In the genomic region with DNA sequence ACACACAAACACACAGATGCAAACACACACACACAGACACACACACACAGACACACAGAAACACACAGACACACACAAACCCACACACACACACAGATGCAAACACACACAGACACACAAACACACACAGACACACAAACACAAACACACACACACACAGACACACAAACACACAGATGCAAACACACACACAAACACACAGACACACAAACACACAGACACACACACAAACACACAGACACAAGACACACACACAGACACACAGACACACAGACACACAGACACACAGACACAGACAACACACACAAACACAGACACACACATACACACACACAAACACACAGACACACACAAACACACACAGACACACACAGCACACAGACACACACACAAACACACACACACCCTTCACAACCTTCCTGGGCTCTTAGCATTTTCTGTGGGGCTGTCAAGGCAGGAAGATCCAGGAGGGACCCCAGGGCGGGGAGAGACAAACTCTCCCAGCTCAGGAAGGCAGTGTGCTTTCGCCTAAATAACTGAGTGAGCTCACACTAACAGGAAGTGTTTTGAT, we compare ENCODE assay signal across 10 cellular contexts. TPM values are rescaled to one million over a fixed set of nuclear protein-coding genes. Genes with fewer than 3 reads are reported as not detected.
DNase-seq lines count a peak whose midpoint lies in the region; ATAC-seq, FAIRE-seq and TF ChIP-seq lines count a peak whose summit lies in the region.
"Had no signal": no experiment of that assay in that cellular context is flagged by ENCODE, and none has a peak within 500 bp of the region (broad histone marks: within the 10 kb centered on the region; RNA-seq: fewer than 3 reads in every experiment).

No MANE protein-coding gene starts in this region.

- FAIRE-seq in bronchial epithelial cell (lab: Jason Lieb, UNC): peak; percentile 99

- H3K27me3 Mint-ChIP-seq in CD4-positive, alpha-beta memory T cell: peaks cover 10 to 13% of the 10 kb centered on the region in 2 donors
- H3K27me3 Mint-ChIP-seq in naive B cell: no peaks in the 10 kb centered on the region

- no peak overlapping the region for H3K27ac ChIP-seq in CD4-positive, alpha-beta memory T cell (ENCODE audit: low read depth, low read length)
- H3K27ac ChIP-seq in ovary (no peak overlapping the region), esophagus squamous epithelium (peak overlapping the region in 1 of 4 donors; percentile 29)
- H3K27ac ChIP-seq: SJSA1 had no signal

- no peaks in the 10 kb centered on the region for H3K36me3 ChIP-seq in CD4-positive, alpha-beta memory T cell (ENCODE audit: insufficient read depth, low read length)
- H3K36me3 ChIP-seq in bronchial epithelial cell (ENCODE audit: control insufficient read depth, insufficient read depth, low read length): no peaks in the 10 kb centered on the region
- H3K36me3 ChIP-seq in ovary: no peaks in the 10 kb centered on the region
- no peaks in the 10 kb centered on the region for H3K36me3 ChIP-seq in esophagus squamous epithelium
- H3K36me3 ChIP-seq: SJSA1 had no signal

- DNase-seq in CD4-positive, alpha-beta memory T cell: no peak
- DNase-seq in HT1080 (ENCODE audit: low read depth) (peak; percentile 44), bronchial epithelial cell (ENCODE audit: low read depth) (no peak), naive B cell (no peak), ovary (no peak), esophagus squamous epithelium (lab: John Stamatoyannopoulos, UW) (no peak), NCI-H146 treated with DMSO at 0.1 percent for 48 hours (lab: John Stamatoyannopoulos, UW; ENCODE audit: unreplicated experiment) (no peak)
- DNase-seq: DMS79 had no signal

- no peaks in the 10 kb centered on the region for H3K36me3 Mint-ChIP-seq in CD4-positive, alpha-beta memory T cell
- H3K36me3 Mint-ChIP-seq in naive B cell: no peaks in the 10 kb centered on the region

- TF ChIP-seq EP300 in ovary (IDR thresholded peaks at IDR 0.05): no peak

- H3K27me3 ChIP-seq in CD4-positive, alpha-beta memory T cell (ENCODE audit: insufficient read depth, low read length): peaks cover 5% of the 10 kb centered on the region
- H3K27me3 ChIP-seq in bronchial epithelial cell (ENCODE audit: control insufficient read depth, insufficient read depth, low read length) (no peaks in the 10 kb centered on the region), ovary (no peaks in the 10 kb centered on the region), esophagus squamous epithelium (peaks cover 0 to 24% (median 0%) of the 10 kb centered on the region in 4 donors)
- H3K27me3 ChIP-seq: SJSA1 had no signal

- intact Hi-C loops in CD4-positive, alpha-beta memory T cell (cut with micrococcal nuclease): loop anchor here (1.0 kb wide), 2 partner anchors 24 to 43 kb away; partner anchors contain the start of gene INF2
- intact Hi-C loops in ovary (cut with DNase I): no loop called here
- intact Hi-C loops in esophagus squamous epithelium (cut with DNase I): no loop called here

- TF ChIP-seq CTCF in bronchial epithelial cell (IDR thresholded peaks at IDR 0.05; ENCODE audit: insufficient read depth, low read length, severe bottlenecking) (no peak), ovary (IDR thresholded peaks at IDR 0.05) (no peak), esophagus squamous epithelium (IDR thresholded peaks at IDR 0.05) (no peak)

- TF ChIP-seq POLR2A in ovary (IDR thresholded peaks at IDR 0.05) (no peak), esophagus squamous epithelium (IDR thresholded peaks at IDR 0.05) (no peak)

- POLR2A ChIA-PET in CD4-positive, alpha-beta memory T cell (lab: Charles Lee; ENCODE audit: partially characterized antibody): interaction anchor here (1.1 to 1.7 kb wide), 8 partner anchors 12 to 87 kb away, joined by 3 to 21 read pairs (median 4); partner anchors contain the start of genes INF2 and SIVA1

- no peaks in the 10 kb centered on the region for H3K9me3 ChIP-seq in CD4-positive, alpha-beta memory T cell (ENCODE audit: control insufficient read depth in 1 of 2, low read length in 2 of 2)
- H3K9me3 ChIP-seq in ovary (peaks cover 0 to 4% of the 10 kb centered on the region in 2 donors), esophagus squamous epithelium (peaks cover 0 to 4% (median 0%) of the 10 kb centered on the region in 3 donors)
- H3K9me3 ChIP-seq: SJSA1 had no signal

- no peak overlapping the region for H3K4me3 ChIP-seq in CD4-positive, alpha-beta memory T cell (ENCODE audit: low read length in 2 of 2)
- H3K4me3 ChIP-seq in bronchial epithelial cell (ENCODE audit: low read depth, low read length) (no peak overlapping the region), ovary (no peak overlapping the region), esophagus squamous epithelium (no peak overlapping the region)
- H3K4me3 ChIP-seq: SJSA1 had no signal

- peak; percentile 3 for ATAC-seq in naive B cell (ENCODE audit: low read depth in 2 of 2)
- no peak for ATAC-seq in GM21576 (IDR thresholded peaks at IDR 0.05; ENCODE audit: unreplicated experiment)

- peaks cover 31% of the 10 kb centered on the region for H3K4me1 ChIP-seq in CD4-positive, alpha-beta memory T cell (ENCODE audit: insufficient read depth, low read length)
- H3K4me1 ChIP-seq in ovary (ENCODE audit: insufficient read depth) (no peaks in the 10 kb centered on the region), esophagus squamous epithelium (peaks cover 0 to 16% (median 10%) of the 10 kb centered on the region in 3 donors)

- 33 to 58% (median 40%) methylated on average over 2 of the region's 2 CpGs for WGBS in ovary, 3 donors
- WGBS in esophagus squamous epithelium, 2 donors: 13 to 17% methylated on average over 2 of the region's 2 CpGs

- H3K9me3 Mint-ChIP-seq in CD4-positive, alpha-beta memory T cell: peaks cover 0 to 6% (median 0%) of the 10 kb centered on the region in 8 donors
- H3K9me3 Mint-ChIP-seq in naive B cell: no peaks in the 10 kb centered on the region

- H3K4me1 Mint-ChIP-seq in CD4-positive, alpha-beta memory T cell: peaks cover 17 to 36% (median 23%) of the 10 kb centered on the region in 4 donors
- H3K4me1 Mint-ChIP-seq in naive B cell: peaks cover 40 to 65% (median 55%) of the 10 kb centered on the region in 3 donors

- peak overlapping the region in 6 of 7 donors; percentile 24 to 89 (median 56) for H3K27ac Mint-ChIP-seq in CD4-positive, alpha-beta memory T cell
- H3K27ac Mint-ChIP-seq in naive B cell: peak overlapping the region; percentile 92 to 96 (median 95)

- CTCF ChIA-PET in CD4-positive, alpha-beta memory T cell (lab: Charles Lee; ENCODE audit: partially characterized antibody): interaction anchor here (0.7 to 3.4 kb wide), 13 partner anchors 10 to 161 kb away, joined by 3 to 36 read pairs (median 6); partner anchors contain the start of genes ADSS1 and SIVA1

- peak overlapping the region in 7 of 8 donors; percentile 43 to 76 (median 57) for H3K4me3 Mint-ChIP-seq in CD4-positive, alpha-beta memory T cell
- H3K4me3 Mint-ChIP-seq in naive B cell: peak overlapping the region in 7 of 8 donors; percentile 64 to 88 (median 74)

RNA-seq across cellular contexts. Expression of gene INF2, which starts 24.2 kb away (rescaled TPM):
- 10 to 100 TPM; 93.1 to 96.8 TPM for total RNA-seq in CD4-positive, alpha-beta memory T cell
- 10 to 100 TPM in 1 of 2 donors, 1 to 10 TPM in 1; 4.0 to 11.6 TPM for polyA plus RNA-seq in CD4-positive, alpha-beta memory T cell
- total RNA-seq in HT1080 (2014; rRNA removed; shearing (Covaris generic)): 57.7 and 80.0 TPM in 2 replicates
- 36.7 and 39.1 TPM in 2 replicates for polyA plus RNA-seq in HT1080 (2015; cell fraction: cytosol; rRNA removed)
- polyA plus RNA-seq in HT1080 (2015; cell fraction: nucleus; rRNA removed): 100 and 119 TPM in 2 replicates
- total RNA-seq in bronchial epithelial cell (26.2 and 26.6 TPM in 2 replicates), ovary (10 to 100 TPM; 15.1 to 40.7 (median 22.2) TPM), esophagus squamous epithelium (10 to 100 TPM; 36.7 to 43.6 (median 37.8) TPM)
- polyA plus RNA-seq in naive B cell (ENCODE audit: low read depth in 6 of 6) (10 to 100 TPM in 1 of 6 donors, 1 to 10 TPM in 5; 2.8 to 10.2 (median 5.5) TPM), ovary (10 to 100 TPM in 1 of 2 donors, 1 to 10 TPM in 1; 6.3 to 18.4 TPM)

RNA-seq across cellular contexts. Expression of gene ADSS1, which starts 58.9 kb away (rescaled TPM):
- 1 to 10 TPM; 1.5 TPM for total RNA-seq in CD4-positive, alpha-beta memory T cell
- polyA plus RNA-seq in CD4-positive, alpha-beta memory T cell: 1 to 10 TPM in 1 of 2 donors, under 1 TPM in 1; 0.16 to 1.8 TPM
- total RNA-seq in HT1080 (2014; rRNA removed; shearing (Covaris generic)): 2.1 and 2.8 TPM in 2 replicates
- polyA plus RNA-seq in HT1080 (2015; cell fraction: cytosol; rRNA removed): 0.38 and 0.51 TPM in 2 replicates
- 3.2 and 6.2 TPM in 2 replicates for polyA plus RNA-seq in HT1080 (2015; cell fraction: nucleus; rRNA removed)
- total RNA-seq in bronchial epithelial cell (18.2 and 34.3 TPM in 2 replicates), ovary (1 to 10 TPM; 2.6 to 9.8 (median 3.8) TPM), esophagus squamous epithelium (10 to 100 TPM in 2 of 4 donors, 1 to 10 TPM in 2; 3.4 to 11.4 (median 8.4) TPM)
- polyA plus RNA-seq in naive B cell (ENCODE audit: low read depth in 6 of 6) (under 1 TPM in 2 of 6 donors, not detected in 4; 0.17 to 0.29 TPM), ovary (1 to 10 TPM; 4.1 to 4.9 TPM)
